Comparison of ENCODE assay signal across 17 cellular contexts in the genomic region with DNA sequence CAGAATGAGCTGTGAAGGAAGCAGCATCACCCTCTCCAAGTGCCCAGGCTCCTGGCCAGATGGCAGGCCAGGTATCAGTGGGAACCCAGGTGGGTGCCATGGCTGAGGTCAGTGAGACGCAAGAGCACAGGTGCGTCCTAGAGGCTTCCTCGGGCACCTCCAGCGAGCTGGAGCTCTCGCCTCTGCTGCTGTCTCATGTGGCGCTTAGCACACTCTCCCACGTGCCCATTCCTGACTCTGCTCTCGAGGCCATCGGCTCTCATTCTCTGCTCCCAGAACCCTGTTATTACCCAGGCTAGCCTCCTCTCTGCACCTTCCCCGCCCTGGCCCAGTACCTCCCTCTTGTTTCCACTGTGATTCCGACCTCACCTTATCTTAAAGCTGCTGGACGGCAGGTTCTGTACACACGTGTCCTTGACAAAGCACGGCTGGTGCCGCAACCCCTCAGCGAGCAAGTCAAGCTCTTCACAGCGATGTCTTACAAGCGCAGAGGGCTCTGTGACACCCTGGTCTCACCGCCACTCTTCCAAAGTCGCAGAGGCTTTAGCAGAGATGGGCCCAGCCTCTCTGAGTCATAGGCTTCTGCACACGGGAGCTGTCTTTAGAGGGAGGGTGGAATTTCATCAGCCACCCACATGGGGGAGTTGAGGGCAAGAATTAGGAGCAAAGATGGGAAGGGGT. TPM values are rescaled to one million over a fixed set of nuclear protein-coding genes. Genes with fewer than 3 reads are reported as not detected.
DNase-seq lines count a peak whose midpoint lies in the region; ATAC-seq and TF ChIP-seq lines count a peak whose summit lies in the region.
"Had no signal": no experiment of that assay in that cellular context is flagged by ENCODE, and none has a peak within 500 bp of the region (broad histone marks: within the 10 kb centered on the region; RNA-seq: fewer than 3 reads in every experiment).

No MANE protein-coding gene starts in this region.

- H3K36me3 ChIP-seq in BE2C, result peaks cover 47% of the 10 kb centered on the region
- H3K36me3 ChIP-seq in mesendoderm (ENCODE audit: control insufficient read depth, insufficient read depth, low read length), result peaks cover 30% of the 10 kb centered on the region

- H3K79me1 ChIP-seq in mesendoderm (ENCODE audit: low read length), result no peaks in the 10 kb centered on the region

- H3K18ac ChIP-seq in mesendoderm (ENCODE audit: low read length), result no peak overlapping the region

- H4K5ac ChIP-seq in mesendoderm (ENCODE audit: low read length), result no peak overlapping the region

- H3K27ac ChIP-seq in mesendoderm (ENCODE audit: low read depth, low read length), result no peak overlapping the region
- H3K27ac ChIP-seq: adrenal gland, C4-2B, tibial artery had no signal

- no CpG with 5 or more reads among the region's 21 CpGs for WGBS in mesendoderm (ENCODE audit: extremely low coverage, insufficient coverage, low lambda C conversion rate)

- ATAC-seq in HG03039 (IDR thresholded peaks at IDR 0.05; ENCODE audit: unreplicated experiment) (no peak), HG03108 (IDR thresholded peaks at IDR 0.05; ENCODE audit: unreplicated experiment) (no peak)
- ATAC-seq: T-cell had no signal

- 0 out of 2 replicates have a peak, but pooled peaks have one; percentile 13 for TF ChIP-seq CTCF in BE2C (IDR thresholded peaks at IDR 0.05; ENCODE audit: low read depth, low read length)
- TF ChIP-seq CTCF in chondrocyte (IDR thresholded peaks at IDR 0.05), result peak; percentile 26

- H3K36me3 Mint-ChIP-seq in chondrocyte (ENCODE audit: low read depth), result peaks cover 33% of the 10 kb centered on the region

- no peaks in the 10 kb centered on the region for H3K79me2 ChIP-seq in mesendoderm (ENCODE audit: control insufficient read depth, insufficient read depth, low read length)

- H2BK15ac ChIP-seq in mesendoderm (replicated peaks; ENCODE audit: low read depth), result no peak overlapping the region

- H3K4me3 ChIP-seq in BE2C (ENCODE audit: low read depth, low read length) (no peak overlapping the region), mesendoderm (ENCODE audit: low read length) (no peak overlapping the region)
- H3K4me3 ChIP-seq: adrenal gland, tibial artery had no signal

- H3K23ac ChIP-seq in mesendoderm (ENCODE audit: low read length), result no peak overlapping the region

- H3K56ac ChIP-seq in mesendoderm (ENCODE audit: low read length), result no peak overlapping the region

- H3K9me3 Mint-ChIP-seq in chondrocyte (ENCODE audit: low read depth), result no peaks in the 10 kb centered on the region
- H3K9me3 Mint-ChIP-seq: T-cell had no signal

- no peak overlapping the region for H3K9ac ChIP-seq in mesendoderm (ENCODE audit: low read length)

- no peak overlapping the region for H2BK5ac ChIP-seq in mesendoderm (ENCODE audit: low read length)

- peaks cover 5% of the 10 kb centered on the region for H3K4me1 Mint-ChIP-seq in chondrocyte (ENCODE audit: low read depth)
- H3K4me1 Mint-ChIP-seq: T-cell had no signal

- H3K4me2 ChIP-seq in mesendoderm (ENCODE audit: low read length), result no peak overlapping the region

- no peaks in the 10 kb centered on the region for H3K27me3 Mint-ChIP-seq in chondrocyte (ENCODE audit: low read depth)
- H3K27me3 Mint-ChIP-seq: T-cell had no signal

- no peak for DNase-seq in BE2C
- DNase-seq in MV-4-11 (lab: John Stamatoyannopoulos, UW), result peak; percentile 20
- DNase-seq in chondrocyte (ENCODE audit: low spot score), result no peak
- DNase-seq in mesendoderm, result peak; percentile 66
- no peak for DNase-seq in H4 (ENCODE audit: low spot score)
- no peak for DNase-seq in effector CD4-positive, alpha-beta T cell
- DNase-seq: activated CD4-positive, alpha-beta T cell treated with anti-CD3 and anti-CD28 coated beads for 1 hour; NCI-H1417; NCI-H524; stimulated activated CD4-positive, alpha-beta T cell treated with anti-CD3 and anti-CD28 coated beads, Interleukin-1b, Interleukin-23, amount 100 ng/mL, for 48 hours; stimulated activated CD8-positive, alpha-beta memory T cell treated with anti-CD3 and anti-CD28 coated beads, Interleukin-4, amount 100 ng/mL, for 48 hours; T-cell; tibial artery had no signal

- no peaks in the 10 kb centered on the region for H3K9me3 ChIP-seq in BE2C
- H3K9me3 ChIP-seq: adrenal gland, tibial artery had no signal

- no peak overlapping the region for H4K8ac ChIP-seq in mesendoderm (ENCODE audit: low read depth, low read length)

- H2AK5ac ChIP-seq in mesendoderm (ENCODE audit: low read length), result no peak overlapping the region

- no peak overlapping the region for H3K4ac ChIP-seq in mesendoderm (ENCODE audit: low read depth, low read length)

- peaks cover 4% of the 10 kb centered on the region; the same call in 1 of the 2 replicates for H3K4me1 ChIP-seq in BE2C
- no peaks in the 10 kb centered on the region for H3K4me1 ChIP-seq in mesendoderm (ENCODE audit: control insufficient read depth, low read depth, low read length)
- H3K4me1 ChIP-seq: tibial artery had no signal

- H3K4me3 Mint-ChIP-seq in chondrocyte (ENCODE audit: unreplicated experiment), result no peak overlapping the region
- H3K4me3 Mint-ChIP-seq: T-cell had no signal

- H3K27me3 ChIP-seq in BE2C, result no peaks in the 10 kb centered on the region
- no peaks in the 10 kb centered on the region for H3K27me3 ChIP-seq in mesendoderm (ENCODE audit: insufficient read depth, low read length, poor library complexity)
- H3K27me3 ChIP-seq: adrenal gland, tibial artery had no signal

- H2BK120ac ChIP-seq in mesendoderm (ENCODE audit: low read depth, low read length), result no peak overlapping the region

- H3K27ac Mint-ChIP-seq in chondrocyte (ENCODE audit: unreplicated experiment), result peak overlapping the region; percentile 37
- H3K27ac Mint-ChIP-seq: T-cell had no signal

RNA-seq across cellular contexts. Expression of gene MSANTD1, which starts 15.4 kb away (rescaled TPM):
- 0.19 TPM for polyA plus RNA-seq in BE2C (2012; ENCODE audit: insufficient read depth, insufficient read length, low read depth)
- total RNA-seq in chondrocyte, result 0.55 to 1.7 TPM (median 0.64 TPM) in 3 replicates
- polyA plus RNA-seq in mesendoderm (2013, experiment 1 of 2), result 0.14 TPM
- polyA plus RNA-seq in mesendoderm (2013, experiment 2 of 2), result 0.15 TPM
- 0.19 and 1.3 TPM in 2 replicates for total RNA-seq in H4 (2014; rRNA removed; shearing (Covaris generic))

RNA-seq across cellular contexts. Expression of gene RGS12, which starts 59.3 kb away (rescaled TPM):
- 11.6 TPM for polyA plus RNA-seq in BE2C (2012; ENCODE audit: insufficient read depth, insufficient read length, low read depth)
- 19.0 to 24.2 TPM (median 19.3 TPM) in 3 replicates for total RNA-seq in chondrocyte
- 7.8 TPM for polyA plus RNA-seq in mesendoderm (2013, experiment 1 of 2)
- 8.4 TPM for polyA plus RNA-seq in mesendoderm (2013, experiment 2 of 2)
- total RNA-seq in H4 (2014; rRNA removed; shearing (Covaris generic)), result 13.6 and 16.6 TPM in 2 replicates

Comparison
In these comparisons a context has a peak if more than half of its experiments do, and no peak if none do; other contexts are left out.
1. DNase-seq: peak in MV-4-11 (single experiment) and mesendoderm (single experiment); none in BE2C (single experiment), chondrocyte (single experiment), H4 (single experiment) and effector CD4-positive, alpha-beta T cell (single experiment).